In the genomic region with DNA sequence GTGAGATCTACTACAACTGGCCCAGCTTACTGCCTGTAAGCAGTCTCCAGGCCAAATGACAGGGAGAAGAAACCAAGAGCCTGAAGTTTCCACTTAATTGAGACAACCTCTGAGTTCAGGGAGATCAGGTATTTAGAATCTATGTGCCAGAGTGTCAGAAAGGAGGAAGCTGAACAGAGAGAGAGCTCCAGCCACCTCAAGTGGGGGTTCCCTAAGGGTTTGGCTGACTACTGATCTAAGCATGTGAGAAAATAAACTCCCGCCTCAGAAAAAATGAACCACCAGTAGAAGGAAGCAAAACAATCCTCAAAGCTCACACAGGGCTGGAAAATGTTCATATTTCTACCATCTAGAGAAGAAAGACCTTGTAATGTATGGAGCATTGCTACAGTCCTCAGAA, we compare ENCODE assay signal across 1 cellular context.
TF ChIP-seq lines count a peak whose summit lies in the region.

No MANE protein-coding gene starts in this region.

TF ChIP-seq in K562, 482 proteins besides CTCF, POLR2A, EP300 and RAD21:
- TF ChIP-seq GATA2 (CRISPR knock-in tag; IDR thresholded peaks at IDR 0.05) (no peak), ZNF217 (CRISPR knock-in tag; IDR thresholded peaks at IDR 0.05) (no peak), ZNF778 (CRISPR knock-in tag; IDR thresholded peaks at IDR 0.05) (no peak), ZNF121 (CRISPR knock-in tag; conservative IDR thresholded peaks at IDR 0.05) (no peak), CBX3 (IDR thresholded peaks at IDR 0.05; ENCODE audit: borderline replicate concordance in 1 of 2, low read length in 2 of 2) (no peak), ZFPM2 (CRISPR knock-in tag; IDR thresholded peaks at IDR 0.05) (no peak), FIP1L1 (IDR thresholded peaks at IDR 0.05; ENCODE audit: low read depth, low read length, poor library complexity, severe bottlenecking) (no peak), ZNF436 (CRISPR knock-in tag; IDR thresholded peaks at IDR 0.05) (no peak), PCBP1 (IDR thresholded peaks at IDR 0.05; ENCODE audit: low read depth, low read length, poor library complexity, severe bottlenecking) (no peak), PPARD (CRISPR knock-in tag; IDR thresholded peaks at IDR 0.05) (no peak), ZNF699 (CRISPR knock-in tag; IDR thresholded peaks at IDR 0.05; ENCODE audit: insufficient replicate concordance) (no peak)
- TF ChIP-seq, protein P1, sequence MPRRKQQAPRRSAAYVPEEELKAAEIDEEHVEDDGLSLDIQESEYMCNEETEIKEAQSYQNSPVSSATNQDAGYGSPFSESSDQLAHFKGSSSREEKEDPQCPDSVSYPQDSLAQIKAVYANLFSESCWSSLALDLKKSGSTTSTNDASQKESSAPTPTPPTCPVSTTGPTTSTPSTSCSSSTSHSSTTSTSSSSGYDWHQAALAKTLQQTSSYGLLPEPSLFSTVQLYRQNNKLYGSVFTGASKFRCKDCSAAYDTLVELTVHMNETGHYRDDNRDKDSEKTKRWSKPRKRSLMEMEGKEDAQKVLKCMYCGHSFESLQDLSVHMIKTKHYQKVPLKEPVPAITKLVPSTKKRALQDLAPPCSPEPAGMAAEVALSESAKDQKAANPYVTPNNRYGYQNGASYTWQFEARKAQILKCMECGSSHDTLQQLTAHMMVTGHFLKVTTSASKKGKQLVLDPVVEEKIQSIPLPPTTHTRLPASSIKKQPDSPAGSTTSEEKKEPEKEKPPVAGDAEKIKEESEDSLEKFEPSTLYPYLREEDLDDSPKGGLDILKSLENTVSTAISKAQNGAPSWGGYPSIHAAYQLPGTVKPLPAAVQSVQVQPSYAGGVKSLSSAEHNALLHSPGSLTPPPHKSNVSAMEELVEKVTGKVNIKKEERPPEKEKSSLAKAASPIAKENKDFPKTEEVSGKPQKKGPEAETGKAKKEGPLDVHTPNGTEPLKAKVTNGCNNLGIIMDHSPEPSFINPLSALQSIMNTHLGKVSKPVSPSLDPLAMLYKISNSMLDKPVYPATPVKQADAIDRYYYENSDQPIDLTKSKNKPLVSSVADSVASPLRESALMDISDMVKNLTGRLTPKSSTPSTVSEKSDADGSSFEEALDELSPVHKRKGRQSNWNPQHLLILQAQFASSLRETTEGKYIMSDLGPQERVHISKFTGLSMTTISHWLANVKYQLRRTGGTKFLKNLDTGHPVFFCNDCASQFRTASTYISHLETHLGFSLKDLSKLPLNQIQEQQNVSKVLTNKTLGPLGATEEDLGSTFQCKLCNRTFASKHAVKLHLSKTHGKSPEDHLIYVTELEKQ (CRISPR knock-in tag; IDR thresholded peaks at IDR 0.05), result no peak
- TF ChIP-seq, protein P2, sequence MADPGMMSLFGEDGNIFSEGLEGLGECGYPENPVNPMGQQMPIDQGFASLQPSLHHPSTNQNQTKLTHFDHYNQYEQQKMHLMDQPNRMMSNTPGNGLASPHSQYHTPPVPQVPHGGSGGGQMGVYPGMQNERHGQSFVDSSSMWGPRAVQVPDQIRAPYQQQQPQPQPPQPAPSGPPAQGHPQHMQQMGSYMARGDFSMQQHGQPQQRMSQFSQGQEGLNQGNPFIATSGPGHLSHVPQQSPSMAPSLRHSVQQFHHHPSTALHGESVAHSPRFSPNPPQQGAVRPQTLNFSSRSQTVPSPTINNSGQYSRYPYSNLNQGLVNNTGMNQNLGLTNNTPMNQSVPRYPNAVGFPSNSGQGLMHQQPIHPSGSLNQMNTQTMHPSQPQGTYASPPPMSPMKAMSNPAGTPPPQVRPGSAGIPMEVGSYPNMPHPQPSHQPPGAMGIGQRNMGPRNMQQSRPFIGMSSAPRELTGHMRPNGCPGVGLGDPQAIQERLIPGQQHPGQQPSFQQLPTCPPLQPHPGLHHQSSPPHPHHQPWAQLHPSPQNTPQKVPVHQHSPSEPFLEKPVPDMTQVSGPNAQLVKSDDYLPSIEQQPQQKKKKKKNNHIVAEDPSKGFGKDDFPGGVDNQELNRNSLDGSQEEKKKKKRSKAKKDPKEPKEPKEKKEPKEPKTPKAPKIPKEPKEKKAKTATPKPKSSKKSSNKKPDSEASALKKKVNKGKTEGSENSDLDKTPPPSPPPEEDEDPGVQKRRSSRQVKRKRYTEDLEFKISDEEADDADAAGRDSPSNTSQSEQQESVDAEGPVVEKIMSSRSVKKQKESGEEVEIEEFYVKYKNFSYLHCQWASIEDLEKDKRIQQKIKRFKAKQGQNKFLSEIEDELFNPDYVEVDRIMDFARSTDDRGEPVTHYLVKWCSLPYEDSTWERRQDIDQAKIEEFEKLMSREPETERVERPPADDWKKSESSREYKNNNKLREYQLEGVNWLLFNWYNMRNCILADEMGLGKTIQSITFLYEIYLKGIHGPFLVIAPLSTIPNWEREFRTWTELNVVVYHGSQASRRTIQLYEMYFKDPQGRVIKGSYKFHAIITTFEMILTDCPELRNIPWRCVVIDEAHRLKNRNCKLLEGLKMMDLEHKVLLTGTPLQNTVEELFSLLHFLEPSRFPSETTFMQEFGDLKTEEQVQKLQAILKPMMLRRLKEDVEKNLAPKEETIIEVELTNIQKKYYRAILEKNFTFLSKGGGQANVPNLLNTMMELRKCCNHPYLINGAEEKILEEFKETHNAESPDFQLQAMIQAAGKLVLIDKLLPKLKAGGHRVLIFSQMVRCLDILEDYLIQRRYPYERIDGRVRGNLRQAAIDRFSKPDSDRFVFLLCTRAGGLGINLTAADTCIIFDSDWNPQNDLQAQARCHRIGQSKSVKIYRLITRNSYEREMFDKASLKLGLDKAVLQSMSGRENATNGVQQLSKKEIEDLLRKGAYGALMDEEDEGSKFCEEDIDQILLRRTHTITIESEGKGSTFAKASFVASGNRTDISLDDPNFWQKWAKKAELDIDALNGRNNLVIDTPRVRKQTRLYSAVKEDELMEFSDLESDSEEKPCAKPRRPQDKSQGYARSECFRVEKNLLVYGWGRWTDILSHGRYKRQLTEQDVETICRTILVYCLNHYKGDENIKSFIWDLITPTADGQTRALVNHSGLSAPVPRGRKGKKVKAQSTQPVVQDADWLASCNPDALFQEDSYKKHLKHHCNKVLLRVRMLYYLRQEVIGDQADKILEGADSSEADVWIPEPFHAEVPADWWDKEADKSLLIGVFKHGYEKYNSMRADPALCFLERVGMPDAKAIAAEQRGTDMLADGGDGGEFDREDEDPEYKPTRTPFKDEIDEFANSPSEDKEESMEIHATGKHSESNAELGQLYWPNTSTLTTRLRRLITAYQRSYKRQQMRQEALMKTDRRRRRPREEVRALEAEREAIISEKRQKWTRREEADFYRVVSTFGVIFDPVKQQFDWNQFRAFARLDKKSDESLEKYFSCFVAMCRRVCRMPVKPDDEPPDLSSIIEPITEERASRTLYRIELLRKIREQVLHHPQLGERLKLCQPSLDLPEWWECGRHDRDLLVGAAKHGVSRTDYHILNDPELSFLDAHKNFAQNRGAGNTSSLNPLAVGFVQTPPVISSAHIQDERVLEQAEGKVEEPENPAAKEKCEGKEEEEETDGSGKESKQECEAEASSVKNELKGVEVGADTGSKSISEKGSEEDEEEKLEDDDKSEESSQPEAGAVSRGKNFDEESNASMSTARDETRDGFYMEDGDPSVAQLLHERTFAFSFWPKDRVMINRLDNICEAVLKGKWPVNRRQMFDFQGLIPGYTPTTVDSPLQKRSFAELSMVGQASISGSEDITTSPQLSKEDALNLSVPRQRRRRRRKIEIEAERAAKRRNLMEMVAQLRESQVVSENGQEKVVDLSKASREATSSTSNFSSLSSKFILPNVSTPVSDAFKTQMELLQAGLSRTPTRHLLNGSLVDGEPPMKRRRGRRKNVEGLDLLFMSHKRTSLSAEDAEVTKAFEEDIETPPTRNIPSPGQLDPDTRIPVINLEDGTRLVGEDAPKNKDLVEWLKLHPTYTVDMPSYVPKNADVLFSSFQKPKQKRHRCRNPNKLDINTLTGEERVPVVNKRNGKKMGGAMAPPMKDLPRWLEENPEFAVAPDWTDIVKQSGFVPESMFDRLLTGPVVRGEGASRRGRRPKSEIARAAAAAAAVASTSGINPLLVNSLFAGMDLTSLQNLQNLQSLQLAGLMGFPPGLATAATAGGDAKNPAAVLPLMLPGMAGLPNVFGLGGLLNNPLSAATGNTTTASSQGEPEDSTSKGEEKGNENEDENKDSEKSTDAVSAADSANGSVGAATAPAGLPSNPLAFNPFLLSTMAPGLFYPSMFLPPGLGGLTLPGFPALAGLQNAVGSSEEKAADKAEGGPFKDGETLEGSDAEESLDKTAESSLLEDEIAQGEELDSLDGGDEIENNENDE (IDR thresholded peaks at IDR 0.05; ENCODE audit: low read depth, low read length), result no peak
